ENCODE assay signal across 8 cellular contexts in the genomic region with DNA sequence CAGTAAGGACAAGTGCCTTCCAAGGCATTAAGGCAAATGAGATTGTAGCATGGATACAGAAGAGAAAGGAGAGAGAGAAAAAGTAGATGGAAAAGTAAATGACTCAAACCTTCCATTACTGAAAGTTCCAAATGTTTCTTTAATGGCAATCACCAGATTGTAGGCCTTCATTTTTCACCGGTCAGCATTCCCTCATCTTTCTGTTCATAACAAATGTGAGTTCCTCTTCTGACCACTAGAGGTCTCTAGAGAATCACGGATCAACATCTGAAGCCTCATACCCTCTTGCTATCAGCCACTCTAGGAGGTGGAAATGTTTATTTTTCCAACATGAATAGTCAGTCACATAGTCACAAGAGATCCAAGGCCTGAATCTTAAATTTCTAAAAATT.
DNase-seq lines count a peak whose midpoint lies in the region; ATAC-seq, FAIRE-seq and TF ChIP-seq lines count a peak whose summit lies in the region.

No MANE protein-coding gene starts in this region.

- WGBS in hepatocyte (ENCODE audit: low lambda C conversion rate, missing lambda C conversion rate): 8% methylated on average over 2 of the region's 2 CpGs
- 5 to 14% (median 11%) methylated on average over 2 of the region's 2 CpGs for WGBS in spleen, 5 donors

- no peaks in the 10 kb centered on the region for H3K9me3 ChIP-seq in astrocyte (ENCODE audit: insufficient read depth, low read depth, low read length)
- H3K9me3 ChIP-seq in hepatocyte (ENCODE audit: low read depth): no peaks in the 10 kb centered on the region
- H3K9me3 ChIP-seq in spleen: no peaks in the 10 kb centered on the region
- no peaks in the 10 kb centered on the region for H3K9me3 ChIP-seq in MG63

- H3K79me2 ChIP-seq in astrocyte (ENCODE audit: insufficient read depth, low read length): no peaks in the 10 kb centered on the region
- no peaks in the 10 kb centered on the region for H3K79me2 ChIP-seq in hepatocyte

- intact Hi-C loops in spleen (cut with DNase I; ENCODE audit: low total_unique reads): loop anchor here (5.0 to 10.0 kb wide), 2 partner anchors 441 to 1083 kb away; no protein-coding TSS in a partner anchor

- no peaks in the 10 kb centered on the region for H3K36me3 ChIP-seq in astrocyte (ENCODE audit: insufficient read depth, low read length)
- H3K36me3 ChIP-seq in hepatocyte (replicated peaks; ENCODE audit: insufficient read depth, low read depth): no peaks in the 10 kb centered on the region
- no peaks in the 10 kb centered on the region for H3K36me3 ChIP-seq in spleen
- no peaks in the 10 kb centered on the region for H3K36me3 ChIP-seq in MG63

- TF ChIP-seq POLR2A in spleen (IDR thresholded peaks at IDR 0.05): no peak

- no peaks in the 10 kb centered on the region for H3K27me3 Mint-ChIP-seq in astrocyte (ENCODE audit: low read depth, unreplicated experiment)

- DNase-seq in D721Med (ENCODE audit: insufficient read length, low spot score) (peak; percentile 21), NCI-H2196 treated with DMSO at 0.1 percent for 48 hours (lab: John Stamatoyannopoulos, UW; ENCODE audit: unreplicated experiment) (peak; percentile 19), astrocyte (ENCODE audit: low read depth) (peak; percentile 76), hepatocyte (ENCODE audit: low spot score) (peak; percentile 75), spleen (no peak), MG63 (no peak)

- no peaks in the 10 kb centered on the region for H3K27me3 ChIP-seq in astrocyte (ENCODE audit: insufficient read depth, low read length)
- H3K27me3 ChIP-seq in hepatocyte: no peaks in the 10 kb centered on the region
- no peaks in the 10 kb centered on the region for H3K27me3 ChIP-seq in spleen (replicated peaks in 1 of 7)
- H3K27me3 ChIP-seq in MG63: no peaks in the 10 kb centered on the region

- ATAC-seq in GM19035 (IDR thresholded peaks at IDR 0.05; ENCODE audit: unreplicated experiment): peak; percentile 91
- ATAC-seq in HG03108 (IDR thresholded peaks at IDR 0.05; ENCODE audit: unreplicated experiment): peak; percentile 48

- H4K20me1 ChIP-seq in astrocyte (ENCODE audit: insufficient read depth, low read length) (no peaks in the 10 kb centered on the region), hepatocyte (ENCODE audit: insufficient read depth, poor library complexity, severe bottlenecking) (no peaks in the 10 kb centered on the region)

- H3K4me2 ChIP-seq in astrocyte (ENCODE audit: low read length): peak overlapping the region; percentile 7
- H3K4me2 ChIP-seq in hepatocyte: no peak overlapping the region

- H3K27ac Mint-ChIP-seq in astrocyte (ENCODE audit: unreplicated experiment): no peak overlapping the region

- no peaks in the 10 kb centered on the region for H3K36me3 Mint-ChIP-seq in astrocyte (ENCODE audit: low read depth, unreplicated experiment)

- TF ChIP-seq CTCF in D721Med (IDR thresholded peaks at IDR 0.05; ENCODE audit: insufficient read depth, missing control alignments) (peak; percentile 72), astrocyte (IDR thresholded peaks at IDR 0.05; ENCODE audit: insufficient read depth, low read depth, low read length) (peak; percentile 89), hepatocyte (IDR thresholded peaks at IDR 0.05; ENCODE audit: poor library complexity) (peak; percentile 67), spleen (IDR thresholded peaks at IDR 0.05 in 8 of 11, conservative IDR thresholded peaks at IDR 0.05 in 3 of 11) (peak; percentile 55 to 85 (median 74))

- H3K27ac ChIP-seq in astrocyte (ENCODE audit: low read depth, low read length): peak overlapping the region; percentile 48
- peak overlapping the region; percentile 25 for H3K27ac ChIP-seq in hepatocyte
- H3K27ac ChIP-seq in spleen: peak overlapping the region in 5 of 8 donors; percentile 7 to 34 (median 16)

- no peaks in the 10 kb centered on the region for H3K9me3 Mint-ChIP-seq in astrocyte (ENCODE audit: unreplicated experiment)

- H3K9me2 ChIP-seq in hepatocyte (replicated peaks; ENCODE audit: insufficient read depth): no peaks in the 10 kb centered on the region

- no peak overlapping the region for H3K4me3 Mint-ChIP-seq in astrocyte (ENCODE audit: unreplicated experiment)

- H3K4me1 ChIP-seq in astrocyte (ENCODE audit: insufficient read depth, low read length): peaks cover 33% of the 10 kb centered on the region
- H3K4me1 ChIP-seq in hepatocyte (ENCODE audit: insufficient read depth): peaks cover 10% of the 10 kb centered on the region
- peaks cover 5 to 26% (median 11%) of the 10 kb centered on the region in 6 donors for H3K4me1 ChIP-seq in spleen

- H3K4me3 ChIP-seq in astrocyte (ENCODE audit: insufficient read depth, low read depth, low read length) (no peak overlapping the region), hepatocyte (no peak overlapping the region), spleen (no peak overlapping the region), MG63 (no peak overlapping the region)

- H3K9ac ChIP-seq in astrocyte (ENCODE audit: low read length): peak overlapping the region; percentile 12

- peaks cover 31% of the 10 kb centered on the region for H3K4me1 Mint-ChIP-seq in astrocyte (ENCODE audit: low read depth, unreplicated experiment)

- H2AFZ ChIP-seq in astrocyte (ENCODE audit: low read depth, low read length) (peak overlapping the region; percentile 4), hepatocyte (no peak overlapping the region)

- peak; percentile 77 for FAIRE-seq in D721Med (lab: Jason Lieb, UNC)
- FAIRE-seq in astrocyte (lab: Jason Lieb, UNC): peak; percentile 87

Comparison
In these comparisons a context has a peak if more than half of its experiments do, and no peak if none do; other contexts are left out.
1. DNase-seq: peak in D721Med (single experiment), NCI-H2196 treated with DMSO at 0.1 percent for 48 hours (single experiment), astrocyte (single experiment) and hepatocyte (single experiment); none in spleen (single experiment) and MG63 (single experiment).
2. Peak in every context shown above with its lines, with median percentiles within 50 percentile points of each other: CTCF ChIP-seq and H3K27ac ChIP-seq.